8 cellular contexts compared by ENCODE assay signal in genomic region chr11:110429614-110430266, GRCh38. TPM values are rescaled to one million over a fixed set of nuclear protein-coding genes. Genes with fewer than 3 reads are reported as not detected.
A peak's percentile ranks its signal among the peaks of the same experiment; 100 is the strongest.
DNase-seq lines count a peak whose midpoint lies in the region; ATAC-seq, FAIRE-seq and TF ChIP-seq lines count a peak whose summit lies in the region.

FDX1 (plus strand) TSS chr11:110429948; CDS start chr11:110430121, 173 bp downstream.

- H3K4me1 Mint-ChIP-seq in activated naive CD4-positive, alpha-beta T cell treated with anti-CD3 and anti-CD28 coated beads, Interleukin-2, amount 10 ng/mL, durations not matched to agents 7 days and 5 days: peaks cover 41% of the 10 kb centered on the region

- no peaks in the 10 kb centered on the region for H3F3A ChIP-seq in Loucy (ENCODE audit: low read depth)

- peak within 1 kb of the TSS; percentile 96 for H3K4me3 Mint-ChIP-seq in activated naive CD4-positive, alpha-beta T cell treated with anti-CD3 and anti-CD28 coated beads, Interleukin-2, amount 10 ng/mL, durations not matched to agents 7 days and 5 days

- peak within 1 kb of the TSS; percentile 85 for H3K9ac ChIP-seq in Loucy (ENCODE audit: low read depth, low read length, poor library complexity, severe bottlenecking)
- H3K9ac ChIP-seq in SK-N-MC (ENCODE audit: insufficient read length): peak within 1 kb of the TSS; percentile 84

- H3K4me1 ChIP-seq in Loucy (ENCODE audit: insufficient read depth, low read length, poor library complexity, severe bottlenecking): peaks cover 30% of the 10 kb centered on the region

- no peaks in the 10 kb centered on the region for H3K36me3 ChIP-seq in Loucy (ENCODE audit: insufficient read depth, low read length)
- H3K36me3 ChIP-seq in SK-N-MC (ENCODE audit: insufficient read depth, low read length): peaks cover 3% of the 10 kb centered on the region; the same call in 1 of the 2 replicates

- H3K27ac ChIP-seq in SK-N-MC (peak within 1 kb of the TSS; percentile 93), temporal lobe (ENCODE audit: low read depth, low read length) (peak within 1 kb of the TSS; percentile 63)

- peaks cover 20% of the 10 kb centered on the region for H4K20me1 ChIP-seq in Loucy (ENCODE audit: insufficient read depth, low read length, poor library complexity, severe bottlenecking)

- no peaks in the 10 kb centered on the region for H3K9me3 ChIP-seq in Loucy (ENCODE audit: insufficient read depth, low read depth, low read length)
- no peaks in the 10 kb centered on the region for H3K9me3 ChIP-seq in SK-N-MC (ENCODE audit: low read depth, low read length)

- peak; percentile 94 for ATAC-seq in omental fat pad (ENCODE audit: low FRiP score)

- no peaks in the 10 kb centered on the region for H3K36me3 Mint-ChIP-seq in activated naive CD4-positive, alpha-beta T cell treated with anti-CD3 and anti-CD28 coated beads, Interleukin-2, amount 10 ng/mL, durations not matched to agents 7 days and 5 days

- H3K27ac Mint-ChIP-seq in activated naive CD4-positive, alpha-beta T cell treated with anti-CD3 and anti-CD28 coated beads, Interleukin-2, amount 10 ng/mL, durations not matched to agents 7 days and 5 days: peak within 1 kb of the TSS; percentile 93

- H3K9me3 Mint-ChIP-seq in activated naive CD4-positive, alpha-beta T cell treated with anti-CD3 and anti-CD28 coated beads, Interleukin-2, amount 10 ng/mL, durations not matched to agents 7 days and 5 days: no peaks in the 10 kb centered on the region

- DNase-seq in GM04503 (ENCODE audit: low read depth) (peak; percentile 29), H54 (ENCODE audit: insufficient read length, low spot score) (peak; percentile 45), SK-N-MC (ENCODE audit: low read depth, low spot score) (no peak), globus pallidus (ENCODE audit: low spot score) (peak; percentile 75), omental fat pad (ENCODE audit: low spot score) (peak; percentile 49)
- DNase-seq in activated naive CD4-positive, alpha-beta T cell treated with anti-CD3 and anti-CD28 coated beads, Interleukin-2, amount 10 ng/mL, durations not matched to agents 7 days and 5 days: peak; percentile 83

- H2AFZ ChIP-seq in Loucy (ENCODE audit: low read length): peak within 1 kb of the TSS; percentile 96

- TF ChIP-seq POLR2A in H54 (IDR thresholded peaks at IDR 0.05; ENCODE audit: low read depth, low read length): peak; percentile 38; the same call in 1 of the 2 replicates

- H3K4me3 ChIP-seq in Loucy (ENCODE audit: low read length, poor library complexity, severe bottlenecking) (peak within 1 kb of the TSS; percentile 85), SK-N-MC (peak within 1 kb of the TSS; percentile 85)

- H3K9me2 ChIP-seq in Loucy (replicated peaks; ENCODE audit: low read depth, low read length): no peaks in the 10 kb centered on the region

- CTCF ChIA-PET in activated naive CD4-positive, alpha-beta T cell treated with anti-CD3 and anti-CD28 coated beads, Interleukin-2, amount 10 ng/mL, durations not matched to agents 7 days and 5 days (lab: Charles Lee): interaction anchor here (0.7 to 8.1 kb wide), 6 partner anchors 15 to 949 kb away, joined by 3 to 89 read pairs (median 3); partner anchors contain the start of gene POU2AF1

- peaks cover 43% of the 10 kb centered on the region for H3K79me2 ChIP-seq in Loucy (ENCODE audit: insufficient read depth, low read length)

- H3K27me3 ChIP-seq in Loucy (ENCODE audit: insufficient read depth, low read length, poor library complexity, severe bottlenecking): no peaks in the 10 kb centered on the region

- TF ChIP-seq CTCF in Loucy (conservative IDR thresholded peaks at IDR 0.05; ENCODE audit: low read length) (peak; percentile 53), omental fat pad (IDR thresholded peaks at IDR 0.05) (peak in 2 of 3 donors; percentile 34 to 79)

- no peaks in the 10 kb centered on the region for H3K27me3 Mint-ChIP-seq in activated naive CD4-positive, alpha-beta T cell treated with anti-CD3 and anti-CD28 coated beads, Interleukin-2, amount 10 ng/mL, durations not matched to agents 7 days and 5 days

- peak within 1 kb of the TSS; percentile 85 for H3K4me2 ChIP-seq in Loucy (ENCODE audit: low read depth, low read length, poor library complexity, severe bottlenecking)

- no peak for FAIRE-seq in H54 (lab: Jason Lieb, UNC)

RNA-seq across cellular contexts. Expression of gene FDX1, which starts in this region (rescaled TPM):
- 10 to 100 TPM; 10.7 to 20.9 (median 11.9) TPM for total RNA-seq in omental fat pad
- total RNA-seq in temporal lobe: 10.1 TPM
